ENCODE assay signal across 8 cellular contexts in genomic region chr9:35490910-35491465, GRCh38. TPM values are rescaled to one million over a fixed set of nuclear protein-coding genes. Genes with fewer than 3 reads are reported as not detected.
A peak's percentile ranks its signal among the peaks of the same experiment; 100 is the strongest.
DNase-seq lines count a peak whose midpoint lies in the region; ATAC-seq and TF ChIP-seq lines count a peak whose summit lies in the region.

No MANE protein-coding gene starts in this region.

- TF ChIP-seq CTCF in Panc1 (IDR thresholded peaks at IDR 0.05) (no peak), endothelial cell (IDR thresholded peaks at IDR 0.05; ENCODE audit: unreplicated experiment) (no peak)

- H3K4me2 ChIP-seq in BLaER1, result peak overlapping the region; percentile 94

- peak overlapping the region; percentile 81 for H3K4me3 ChIP-seq in BLaER1
- H3K4me3 ChIP-seq in Panc1 (ENCODE audit: low read depth in 2 of 2, low read length in 2 of 2), result peak overlapping the region; percentile 73 to 85

- CTCF ChIA-PET in Panc1 (lab: Charles Lee), result interaction anchor here (0.7 kb wide), 1 partner anchor 42 kb away, joined by 6 read pairs; no protein-coding TSS in a partner anchor

- no peaks in the 10 kb centered on the region for H3K27me3 ChIP-seq in BLaER1
- no peaks in the 10 kb centered on the region for H3K27me3 ChIP-seq in Panc1 (ENCODE audit: control insufficient read depth, insufficient read depth, low read length)

- in situ Hi-C loops in Panc1 (cut with HindIII; ENCODE audit: low pct_unique_long_range_greater_than_20kb, low sequenced_read_pairs), result no loop called here

- DNase-seq in Panc1 (ENCODE audit: low read depth, low spot score), result no peak
- no peak for DNase-seq in endothelial cell (ENCODE audit: low spot score)
- no peak for DNase-seq in natural killer cell treated with Interleukin-12 subunit alpha and Interleukin-12 subunit beta and Interleukin-15 and Interleukin-18, amount 100 ng/mL, for 72 hours (ENCODE audit: low spot score)
- DNase-seq in occipital lobe (lab: John Stamatoyannopoulos, UW), result no peak

- H3K9me3 Mint-ChIP-seq in endothelial cell (ENCODE audit: unreplicated experiment), result no peaks in the 10 kb centered on the region
- H3K9me3 Mint-ChIP-seq in natural killer cell treated with Interleukin-12 subunit alpha and Interleukin-12 subunit beta and Interleukin-15 and Interleukin-18, amount 100 ng/mL, for 72 hours, result no peaks in the 10 kb centered on the region

- H3K36me3 Mint-ChIP-seq in endothelial cell (ENCODE audit: low read depth, unreplicated experiment), result peaks cover 3% of the 10 kb centered on the region
- H3K36me3 Mint-ChIP-seq in natural killer cell treated with Interleukin-12 subunit alpha and Interleukin-12 subunit beta and Interleukin-15 and Interleukin-18, amount 100 ng/mL, for 72 hours, result no peaks in the 10 kb centered on the region

- peak overlapping the region; percentile 96 for H3K4me3 Mint-ChIP-seq in endothelial cell (ENCODE audit: unreplicated experiment)
- H3K4me3 Mint-ChIP-seq in natural killer cell treated with Interleukin-12 subunit alpha and Interleukin-12 subunit beta and Interleukin-15 and Interleukin-18, amount 100 ng/mL, for 72 hours, result peak overlapping the region; percentile 87

- H3K9ac ChIP-seq in BLaER1, result peak overlapping the region; percentile 86

- POLR2A ChIA-PET in Panc1 (lab: Charles Lee), result no interaction called here

- H3K27me3 Mint-ChIP-seq in endothelial cell (ENCODE audit: unreplicated experiment), result peaks cover 7% of the 10 kb centered on the region
- H3K27me3 Mint-ChIP-seq in natural killer cell treated with Interleukin-12 subunit alpha and Interleukin-12 subunit beta and Interleukin-15 and Interleukin-18, amount 100 ng/mL, for 72 hours, result peaks cover 0 to 3% of the 10 kb centered on the region in 2 donors

- peaks cover 27% of the 10 kb centered on the region for H3K4me1 Mint-ChIP-seq in endothelial cell (ENCODE audit: unreplicated experiment)
- peaks cover 31 to 35% of the 10 kb centered on the region in 2 donors for H3K4me1 Mint-ChIP-seq in natural killer cell treated with Interleukin-12 subunit alpha and Interleukin-12 subunit beta and Interleukin-15 and Interleukin-18, amount 100 ng/mL, for 72 hours (ENCODE audit: low read depth in 2 of 2)

- BruUV-seq in Panc1 (replicated peaks; lab: Mats Ljungman, UMichigan), result TSS peak; percentile 98

- intact Hi-C loops in Panc1 (cut with micrococcal nuclease; ENCODE audit: unreplicated experiment), result no loop called here

- H3K4me1 ChIP-seq in BLaER1 (peaks cover 36% of the 10 kb centered on the region), Panc1 (ENCODE audit: control insufficient read depth, insufficient read depth, low read length) (peaks cover 25% of the 10 kb centered on the region)

- peaks cover 13% of the 10 kb centered on the region for H3K9me3 ChIP-seq in BLaER1
- H3K9me3 ChIP-seq in Panc1 (ENCODE audit: control insufficient read depth, insufficient read depth, low read depth, low read length), result no peaks in the 10 kb centered on the region; the same call in 1 of the 2 replicates

- peak overlapping the region; percentile 80 for H3K27ac Mint-ChIP-seq in endothelial cell (ENCODE audit: unreplicated experiment)
- H3K27ac Mint-ChIP-seq in natural killer cell treated with Interleukin-12 subunit alpha and Interleukin-12 subunit beta and Interleukin-15 and Interleukin-18, amount 100 ng/mL, for 72 hours, result peak overlapping the region; percentile 56 to 83

- H4K20me1 ChIP-seq in BLaER1, result no peaks in the 10 kb centered on the region

- peaks cover 13% of the 10 kb centered on the region for H3K36me3 ChIP-seq in BLaER1
- no peaks in the 10 kb centered on the region for H3K36me3 ChIP-seq in Panc1 (ENCODE audit: control insufficient read depth, insufficient read depth, low read length)

- H3K27ac ChIP-seq in BLaER1, result no peak overlapping the region; the same call in 1 of the 2 replicates
- peak overlapping the region; percentile 99 for H3K27ac ChIP-seq in Panc1 (ENCODE audit: low read length)

- no peak for ATAC-seq in Panc1
- ATAC-seq in natural killer cell treated with Interleukin-12 subunit alpha and Interleukin-12 subunit beta and Interleukin-15 and Interleukin-18, amount 100 ng/mL, for 72 hours, result no peak
- no peak for ATAC-seq in GM18519 (IDR thresholded peaks at IDR 0.05; ENCODE audit: low FRiP score, unreplicated experiment)
- ATAC-seq in GM21825 (IDR thresholded peaks at IDR 0.05; ENCODE audit: unreplicated experiment), result no peak
- no peak for ATAC-seq in HG02610 (IDR thresholded peaks at IDR 0.05; ENCODE audit: unreplicated experiment)

RNA-seq across cellular contexts. Expression of gene RUSC2, which starts 1.1 kb away (rescaled TPM):
- total RNA-seq in Panc1 (2021; ENCODE audit: unreplicated experiment) (49.9 TPM), endothelial cell (ENCODE audit: unreplicated experiment) (22.3 TPM), occipital lobe (51.2 TPM)
- 30.4 TPM for polyA plus RNA-seq in Panc1 (2012; ENCODE audit: insufficient read length)
- 1 to 10 TPM; 5.6 to 8.3 TPM for total RNA-seq in natural killer cell treated with Interleukin-12 subunit alpha and Interleukin-12 subunit beta and Interleukin-15 and Interleukin-18, amount 100 ng/mL, for 72 hours
